Comparison of ENCODE assay signal across 14 cellular contexts in the genomic region with DNA sequence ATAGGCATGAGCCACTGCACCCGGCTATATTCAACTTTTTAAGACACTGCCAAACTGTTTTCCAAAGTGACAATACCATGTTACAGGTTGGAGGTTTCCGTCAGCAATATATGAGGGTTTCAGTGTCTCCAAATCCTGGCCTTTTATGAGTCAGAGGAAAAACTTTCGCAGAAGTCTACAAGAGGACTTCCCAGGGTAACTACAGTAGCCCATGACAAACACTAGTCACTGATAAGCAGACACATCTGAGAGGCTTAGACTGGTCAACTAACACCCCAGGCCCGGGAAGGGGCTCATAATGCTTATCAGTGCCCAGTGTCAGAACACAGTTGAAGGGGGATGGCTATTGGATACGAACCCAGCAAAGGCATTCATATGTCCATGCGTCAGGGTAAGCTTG.
DNase-seq lines count a peak whose midpoint lies in the region; ATAC-seq and TF ChIP-seq lines count a peak whose summit lies in the region.
"Had no signal": no experiment of that assay in that cellular context is flagged by ENCODE, and none has a peak within 500 bp of the region (broad histone marks: within the 10 kb centered on the region; RNA-seq: fewer than 3 reads in every experiment).

No MANE protein-coding gene starts in this region.

- POLR2A ChIA-PET in RWPE1 (lab: Yijun Ruan, JAX; ENCODE audit: low non-redundant PET) (no interaction called here), GM10248 (lab: Yijun Ruan, JAX) (no interaction called here)

- DNase-seq in GM03348 (ENCODE audit: low spot score) (peak; percentile 15), RWPE1 (ENCODE audit: low spot score) (no peak), fibroblast of lung (ENCODE audit: low read depth in 2 of 2) (peak; percentile 18 to 95), retinal pigment epithelial cell (ENCODE audit: low read depth) (peak; percentile 72), GM10248 (ENCODE audit: extremely low spot score) (no peak), NCI-H524 treated with DMSO at 0.1 percent for 48 hours (lab: John Stamatoyannopoulos, UW) (no peak), AML-193 (lab: John Stamatoyannopoulos, UW) (no peak)
- DNase-seq: amniotic stem cell, COR-L47, erythroblast, H7, NCI-H2081 treated with DMSO at 0.1 percent for 48 hours, T1000 had no signal

- H3K4me2 ChIP-seq in fibroblast of lung (ENCODE audit: extremely low read depth, insufficient read depth, low read length), result no peak overlapping the region

- no peaks in the 10 kb centered on the region for H4K20me1 ChIP-seq in fibroblast of lung (ENCODE audit: control insufficient read depth, extremely low read depth, insufficient read depth, low read length)

- no peak for ATAC-seq in HG03571 (IDR thresholded peaks at IDR 0.05; ENCODE audit: unreplicated experiment)

- H3K4me3 ChIP-seq in fibroblast of lung (replicated peaks in 1 of 4; ENCODE audit: control extremely low read depth in 1 of 4, insufficient read depth in 1 of 4, low read depth in 3 of 4, low read length in 4 of 4), result no peak overlapping the region
- no peak overlapping the region for H3K4me3 ChIP-seq in retinal pigment epithelial cell (ENCODE audit: low read length)

- TF ChIP-seq CTCF in RWPE1 (conservative IDR thresholded peaks at IDR 0.05; ENCODE audit: low read depth) (no peak), fibroblast of lung (conservative IDR thresholded peaks at IDR 0.05 in 1 of 2, IDR thresholded peaks at IDR 0.05 in 1 of 2; ENCODE audit: low read depth in 1 of 2, low read length in 2 of 2) (no peak), retinal pigment epithelial cell (conservative IDR thresholded peaks at IDR 0.05; ENCODE audit: low read depth, low read length) (no peak), GM10248 (IDR thresholded peaks at IDR 0.05; ENCODE audit: control extremely low read depth, extremely low read depth, low read depth, missing control alignments) (no peak)

- no peaks in the 10 kb centered on the region for H3K79me2 ChIP-seq in fibroblast of lung (ENCODE audit: control insufficient read depth, insufficient read depth, low read length)

- H3K27me3 ChIP-seq in fibroblast of lung (ENCODE audit: control insufficient read depth, insufficient read depth, low read length), result no peaks in the 10 kb centered on the region

- no peaks in the 10 kb centered on the region for H3K9me3 ChIP-seq in fibroblast of lung (ENCODE audit: control insufficient read depth, insufficient read depth, low read depth, low read length)

- H3K9ac ChIP-seq in fibroblast of lung (ENCODE audit: insufficient read depth, low read length), result no peak overlapping the region

- CTCF ChIA-PET in RWPE1 (lab: Yijun Ruan, JAX), result no interaction called here
- CTCF ChIA-PET in GM10248 (lab: Yijun Ruan, JAX), result no interaction called here

- no peak overlapping the region for H2AFZ ChIP-seq in fibroblast of lung (ENCODE audit: low read length)

- H3K27ac ChIP-seq in RWPE1, result peak overlapping the region; percentile 81
- no peak overlapping the region for H3K27ac ChIP-seq in fibroblast of lung (ENCODE audit: insufficient read depth, low read length)

- H3K36me3 ChIP-seq in fibroblast of lung (ENCODE audit: control insufficient read depth, insufficient read depth, low read length), result no peaks in the 10 kb centered on the region

- no peaks in the 10 kb centered on the region for H3K4me1 ChIP-seq in fibroblast of lung (ENCODE audit: control insufficient read depth, extremely low read depth, insufficient read depth, low read length)

Comparison
In these comparisons a context has a peak if more than half of its experiments do, and no peak if none do; other contexts are left out.
1. DNase-seq: peak in GM03348 (single experiment), fibroblast of lung (2 of 2) and retinal pigment epithelial cell (single experiment); none in RWPE1 (single experiment), GM10248 (single experiment), NCI-H524 treated with DMSO at 0.1 percent for 48 hours (single experiment) and AML-193 (0 of 2).